In genomic region chr4:26150948-26151347, GRCh38 we compare ENCODE assay signal across 10 cellular contexts.
DNase-seq lines count a peak whose midpoint lies in the region; ATAC-seq, FAIRE-seq and TF ChIP-seq lines count a peak whose summit lies in the region.
"Had no signal": no experiment of that assay in that cellular context is flagged by ENCODE, and none has a peak within 500 bp of the region (broad histone marks: within the 10 kb centered on the region; RNA-seq: fewer than 3 reads in every experiment).

No MANE protein-coding gene starts in this region.

- FAIRE-seq in astrocyte (lab: Jason Lieb, UNC), result no peak

- H2AFZ ChIP-seq in astrocyte (ENCODE audit: low read depth, low read length), result peak overlapping the region; percentile 61
- peak overlapping the region; percentile 56 for H2AFZ ChIP-seq in smooth muscle cell (ENCODE audit: low read depth)

- intact Hi-C loops in dorsolateral prefrontal cortex (cut with DNase I), result loop anchor here in 1 of 2 donors (10.0 kb wide), 1 partner anchor 166 kb away; no protein-coding TSS in a partner anchor

- H3K27ac Mint-ChIP-seq in astrocyte (ENCODE audit: unreplicated experiment), result no peak overlapping the region

- ATAC-seq in gastroesophageal sphincter (no peak), GM18858 (IDR thresholded peaks at IDR 0.05; ENCODE audit: unreplicated experiment) (no peak)

- H3K36me3 Mint-ChIP-seq in astrocyte (ENCODE audit: low read depth, unreplicated experiment), result peaks cover 2% of the 10 kb centered on the region

- DNase-seq in EL (peak; percentile 49), NB4 (ENCODE audit: low read depth) (peak; percentile 49), astrocyte (ENCODE audit: low read depth) (peak; percentile 50), smooth muscle cell (lab: John Stamatoyannopoulos, UW; ENCODE audit: unreplicated experiment) (no peak), dorsolateral prefrontal cortex (no peak), NCI-H1092 treated with DMSO at 0.1 percent for 48 hours (lab: John Stamatoyannopoulos, UW) (no peak)
- DNase-seq: NCI-H69 had no signal

- WGBS in smooth muscle cell (ENCODE audit: low lambda C conversion rate), result 88% methylated on average over 5 of the region's 5 CpGs
- 54 to 94% methylated on average over 4 of the region's 5 CpGs for WGBS in gastroesophageal sphincter (ENCODE audit: low coverage in 1 of 2), 2 donors

- H3K4me1 Mint-ChIP-seq in astrocyte (ENCODE audit: low read depth, unreplicated experiment), result no peaks in the 10 kb centered on the region

- no peaks in the 10 kb centered on the region for H3K79me2 ChIP-seq in astrocyte (ENCODE audit: insufficient read depth, low read length)
- H3K79me2 ChIP-seq in smooth muscle cell (ENCODE audit: low read depth), result no peaks in the 10 kb centered on the region

- H3K4me1 ChIP-seq in astrocyte (ENCODE audit: insufficient read depth, low read length), result peaks cover 4% of the 10 kb centered on the region
- H3K4me1 ChIP-seq in smooth muscle cell (ENCODE audit: low read depth), result no peaks in the 10 kb centered on the region
- no peaks in the 10 kb centered on the region for H3K4me1 ChIP-seq in gastroesophageal sphincter

- no peak for TF ChIP-seq POLR2A in NB4 (IDR thresholded peaks at IDR 0.05; ENCODE audit: extremely low read depth, insufficient read length)
- no peak for TF ChIP-seq POLR2A in gastroesophageal sphincter (IDR thresholded peaks at IDR 0.05)

- TF ChIP-seq EP300 in gastroesophageal sphincter (IDR thresholded peaks at IDR 0.05), result no peak

- no peak overlapping the region for H3K4me3 ChIP-seq in NB4 (ENCODE audit: low read depth, low read length)
- H3K4me3 ChIP-seq in astrocyte (ENCODE audit: insufficient read depth, low read depth, low read length), result no peak overlapping the region
- no peak overlapping the region for H3K4me3 ChIP-seq in smooth muscle cell
- no peak overlapping the region for H3K4me3 ChIP-seq in dorsolateral prefrontal cortex
- H3K4me3 ChIP-seq in gastroesophageal sphincter, result no peak overlapping the region

- H3K9ac ChIP-seq in astrocyte (ENCODE audit: low read length) (no peak overlapping the region), smooth muscle cell (ENCODE audit: low read depth) (no peak overlapping the region)

- no peaks in the 10 kb centered on the region for H3K27me3 ChIP-seq in astrocyte (ENCODE audit: insufficient read depth, low read length)
- no peaks in the 10 kb centered on the region for H3K27me3 ChIP-seq in smooth muscle cell (ENCODE audit: low read depth)
- H3K27me3 ChIP-seq in dorsolateral prefrontal cortex, result no peaks in the 10 kb centered on the region
- H3K27me3 ChIP-seq in gastroesophageal sphincter, result no peaks in the 10 kb centered on the region

- no peaks in the 10 kb centered on the region for H3K9me3 ChIP-seq in astrocyte (ENCODE audit: insufficient read depth, low read depth, low read length)
- no peaks in the 10 kb centered on the region for H3K9me3 ChIP-seq in smooth muscle cell (replicated peaks; ENCODE audit: low read depth)
- H3K9me3 ChIP-seq in gastroesophageal sphincter, result no peaks in the 10 kb centered on the region

- TF ChIP-seq CTCF in NB4 (IDR thresholded peaks at IDR 0.05; ENCODE audit: low read depth, low read length) (no peak), astrocyte (IDR thresholded peaks at IDR 0.05; ENCODE audit: insufficient read depth, low read depth, low read length) (no peak), smooth muscle cell (IDR thresholded peaks at IDR 0.05; ENCODE audit: borderline replicate concordance, insufficient read depth, poor library complexity, severe bottlenecking) (no peak), dorsolateral prefrontal cortex (IDR thresholded peaks at IDR 0.05 in 54 of 56, conservative IDR thresholded peaks at IDR 0.05 in 2 of 56; ENCODE audit: low read depth in 1 of 56, partially characterized antibody in 56 of 56) (no peak), gastroesophageal sphincter (IDR thresholded peaks at IDR 0.05) (no peak)

- peak overlapping the region; percentile 42 for H3K4me2 ChIP-seq in astrocyte (ENCODE audit: low read length)
- peak overlapping the region; percentile 6 for H3K4me2 ChIP-seq in smooth muscle cell

- H3K27ac ChIP-seq in astrocyte (ENCODE audit: low read depth, low read length), result no peak overlapping the region
- H3K27ac ChIP-seq in smooth muscle cell (ENCODE audit: low read depth), result no peak overlapping the region
- H3K27ac ChIP-seq in dorsolateral prefrontal cortex, result peak overlapping the region in 8 of 59 donors; percentile 3 to 62 (median 46)
- H3K27ac ChIP-seq in gastroesophageal sphincter, result no peak overlapping the region
- H3K27ac ChIP-seq: epithelial cell of prostate had no signal

- no peak overlapping the region for H3K4me3 Mint-ChIP-seq in astrocyte (ENCODE audit: unreplicated experiment)

- H3K36me3 ChIP-seq in astrocyte (ENCODE audit: insufficient read depth, low read length) (no peaks in the 10 kb centered on the region), smooth muscle cell (ENCODE audit: low read depth) (no peaks in the 10 kb centered on the region), gastroesophageal sphincter (no peaks in the 10 kb centered on the region)

- peaks cover 5% of the 10 kb centered on the region for H3K9me3 Mint-ChIP-seq in astrocyte (ENCODE audit: unreplicated experiment)

- no peaks in the 10 kb centered on the region for H4K20me1 ChIP-seq in astrocyte (ENCODE audit: insufficient read depth, low read length)
- H4K20me1 ChIP-seq in smooth muscle cell (ENCODE audit: low read depth), result no peaks in the 10 kb centered on the region

- no peaks in the 10 kb centered on the region for H3F3A ChIP-seq in smooth muscle cell (ENCODE audit: low read depth)

- H3K27me3 Mint-ChIP-seq in astrocyte (ENCODE audit: low read depth, unreplicated experiment), result peaks cover 9% of the 10 kb centered on the region

Comparison
In these comparisons a context has a peak if more than half of its experiments do, and no peak if none do; other contexts are left out.
1. DNase-seq: peak in EL (single experiment), NB4 (single experiment) and astrocyte (single experiment); none in smooth muscle cell (single experiment), dorsolateral prefrontal cortex (0 of 10) and NCI-H1092 treated with DMSO at 0.1 percent for 48 hours (single experiment).